Comparison of ENCODE assay signal across 8 cellular contexts in genomic region chr21:36069713-36070573, GRCh38. TPM values are rescaled to one million over a fixed set of nuclear protein-coding genes. Genes with fewer than 3 reads are reported as not detected.
DNase-seq lines count a peak whose midpoint lies in the region; ATAC-seq lines count a peak whose summit lies in the region.

CBR1 (plus strand) TSS chr21:36070024; CDS start chr21:36070116, 92 bp downstream.

- ATAC-seq in GM19035 (IDR thresholded peaks at IDR 0.05; ENCODE audit: unreplicated experiment) = peak; percentile 95
- ATAC-seq in HG03354 (IDR thresholded peaks at IDR 0.05; ENCODE audit: poor library complexity, severe bottlenecking, unreplicated experiment) = peak; percentile 99
- ATAC-seq in left lobe of liver = peak; percentile 88

- DNase-seq in AG08396 (ENCODE audit: low spot score) (peak; percentile 95), NCI-H524 (lab: John Stamatoyannopoulos, UW) (peak; percentile 85 to 92), left lobe of liver (ENCODE audit: low spot score) (peak; percentile 98)
- DNase-seq in activated CD4-positive, alpha-beta T cell treated with anti-CD3 and anti-CD28 coated beads, Interleukin-2, amount 50 U/mL, for 4 hours = peak; percentile 80 to 82
- peak; percentile 89 to 90 for DNase-seq in stimulated activated CD4-positive, alpha-beta T cell treated with anti-CD3 and anti-CD28 coated beads, Interleukin-2, amount 100 ng/mL, for 24 hours

- peak within 1 kb of the TSS; percentile 96 for H3K27ac Mint-ChIP-seq in dendritic cell treated with granulocyte-macrophage colony-stimulating factor and Interleukin-4, amounts not matched to agents 40 ng/mL and 50 ng/mL, for 4 days

- H3K4me1 Mint-ChIP-seq in dendritic cell treated with granulocyte-macrophage colony-stimulating factor and Interleukin-4, amounts not matched to agents 40 ng/mL and 50 ng/mL, for 4 days (ENCODE audit: low read depth) = peaks cover 37% of the 10 kb centered on the region

- H3K27me3 Mint-ChIP-seq in dendritic cell treated with granulocyte-macrophage colony-stimulating factor and Interleukin-4, amounts not matched to agents 40 ng/mL and 50 ng/mL, for 4 days = no peaks in the 10 kb centered on the region

- H3K9me3 Mint-ChIP-seq in dendritic cell treated with granulocyte-macrophage colony-stimulating factor and Interleukin-4, amounts not matched to agents 40 ng/mL and 50 ng/mL, for 4 days = peaks cover 11% of the 10 kb centered on the region

- intact Hi-C loops in dendritic cell treated with granulocyte-macrophage colony-stimulating factor and Interleukin-4, amounts not matched to agents 40 ng/mL and 50 ng/mL, for 4 days (cut with micrococcal nuclease) = loop anchor here (1.0 kb wide), 1 partner anchor 10 kb away; the partner anchor contains the start of gene SETD4

- peak within 1 kb of the TSS; percentile 96 for H3K4me3 Mint-ChIP-seq in dendritic cell treated with granulocyte-macrophage colony-stimulating factor and Interleukin-4, amounts not matched to agents 40 ng/mL and 50 ng/mL, for 4 days

- H3K36me3 Mint-ChIP-seq in dendritic cell treated with granulocyte-macrophage colony-stimulating factor and Interleukin-4, amounts not matched to agents 40 ng/mL and 50 ng/mL, for 4 days (ENCODE audit: low read depth) = peaks cover 48% of the 10 kb centered on the region

RNA-seq across cellular contexts. Expression of gene CBR1, which starts in this region (rescaled TPM):
- 152 TPM for total RNA-seq in left lobe of liver

Comparison
In these comparisons a context has a peak if more than half of its experiments do, and no peak if none do; other contexts are left out.
1. Peak in every context shown above with its lines: DNase-seq and ATAC-seq.